Comparison of ENCODE assay signal across 19 cellular contexts in genomic region chr7:130367088-130367755, GRCh38. TPM values are rescaled to one million over a fixed set of nuclear protein-coding genes. Genes with fewer than 3 reads are reported as not detected.
DNase-seq lines count a peak whose midpoint lies in the region; ATAC-seq lines count a peak whose summit lies in the region.
"Had no signal": no experiment of that assay in that cellular context is flagged by ENCODE, and none has a peak within 500 bp of the region (broad histone marks: within the 10 kb centered on the region; RNA-seq: fewer than 3 reads in every experiment).

No MANE protein-coding gene starts in this region.

- no peak overlapping the region for H3K14ac ChIP-seq in neuronal stem cell (ENCODE audit: low read length)

- H3K27ac ChIP-seq in neuronal stem cell (replicated peaks; ENCODE audit: low read length), result no peak overlapping the region

- DNase-seq in activated CD4-positive, alpha-beta T cell treated with anti-CD3 and anti-CD28 coated beads for 48 hours, result peak; percentile 16
- no peak for DNase-seq in activated CD4-positive, alpha-beta T cell treated with anti-CD3 and anti-CD28 coated beads for 4 hours
- DNase-seq in NCI-H1436 (lab: John Stamatoyannopoulos, UW) (peak; percentile 57), neuronal stem cell (ENCODE audit: low spot score) (no peak), DMS153 treated with DMSO at 0.1 percent for 48 hours (lab: John Stamatoyannopoulos, UW; ENCODE audit: unreplicated experiment) (no peak)
- DNase-seq in activated T-helper 2 cell treated with anti-CD3 and anti-CD28 coated beads, Interferon-gamma antibody, Interleukin-2, Interleukin-4, amounts not matched to agents 10 μg/mL and 5 μg/mL and 100 μg/mL, durations not matched to agents 14 hours and 24 hours and 36 hours (ENCODE audit: low spot score), result no peak
- DNase-seq: activated naive CD4-positive, alpha-beta T cell treated with anti-CD3 and anti-CD28 coated beads, Interleukin-2, amount 10 ng/mL, durations not matched to agents 7 days and 5 days; cerebellar nuclear complex; DMS153; head of caudate nucleus; left colon; natural killer cell; NCI-H1694 treated with DMSO at 0.1 percent for 48 hours; NCI-H774; Right ventricle myocardium superior; upper lobe of left lung had no signal

- no CpG with 5 or more reads among the region's 13 CpGs for WGBS in neuronal stem cell (ENCODE audit: extremely low coverage in 2 of 2, insufficient read length in 2 of 2, insufficient replicate concordance in 1 of 2), 2 donors

- peak overlapping the region; percentile 13 for H3K23ac ChIP-seq in neuronal stem cell (ENCODE audit: low read depth, low read length, poor library complexity)

- no peak overlapping the region for H3K4ac ChIP-seq in neuronal stem cell (ENCODE audit: low read length)

- H3K79me1 ChIP-seq in neuronal stem cell (ENCODE audit: low read depth, low read length), result no peaks in the 10 kb centered on the region

- peak overlapping the region; percentile 49 for H3K18ac ChIP-seq in neuronal stem cell (ENCODE audit: low read length)

- H2BK15ac ChIP-seq in neuronal stem cell (ENCODE audit: low read length), result peak overlapping the region; percentile 40

- no peak overlapping the region for H2BK120ac ChIP-seq in neuronal stem cell (ENCODE audit: low read depth, low read length)

- peak overlapping the region; percentile 67 for H3K27ac Mint-ChIP-seq in activated T-helper 2 cell treated with anti-CD3 and anti-CD28 coated beads, Interferon-gamma antibody, Interleukin-2, Interleukin-4, amounts not matched to agents 10 μg/mL and 5 μg/mL and 100 μg/mL, durations not matched to agents 14 hours and 24 hours and 36 hours
- H3K27ac Mint-ChIP-seq: activated naive CD4-positive, alpha-beta T cell treated with anti-CD3 and anti-CD28 coated beads, Interleukin-2, amount 10 ng/mL, durations not matched to agents 7 days and 5 days; natural killer cell had no signal

- no peak overlapping the region for H2BK12ac ChIP-seq in neuronal stem cell (ENCODE audit: low read length)

- H2AK5ac ChIP-seq in neuronal stem cell (ENCODE audit: low read depth, low read length), result peak overlapping the region; percentile 76

- no peak overlapping the region for H3K4me3 ChIP-seq in neuronal stem cell (ENCODE audit: low read length in 2 of 2)
- H3K4me3 ChIP-seq: upper lobe of left lung had no signal

- H3K9me3 ChIP-seq in neuronal stem cell (replicated peaks in 1 of 2; ENCODE audit: control insufficient read depth in 2 of 2, insufficient read depth in 1 of 2, low read depth in 1 of 2, low read length in 2 of 2), result peaks cover 2 to 6% of the 10 kb centered on the region in 2 donors
- H3K9me3 ChIP-seq: upper lobe of left lung had no signal

- no peaks in the 10 kb centered on the region for H3K36me3 ChIP-seq in neuronal stem cell (replicated peaks in 1 of 2; ENCODE audit: control insufficient read depth in 2 of 2, insufficient read depth in 2 of 2, low read length in 2 of 2)
- H3K36me3 ChIP-seq: upper lobe of left lung had no signal

- H2AFZ ChIP-seq in neuronal stem cell (ENCODE audit: low read length), result peak overlapping the region; percentile 60

- H3K9me3 Mint-ChIP-seq in activated T-helper 2 cell treated with anti-CD3 and anti-CD28 coated beads, Interferon-gamma antibody, Interleukin-2, Interleukin-4, amounts not matched to agents 10 μg/mL and 5 μg/mL and 100 μg/mL, durations not matched to agents 14 hours and 24 hours and 36 hours, result no peaks in the 10 kb centered on the region
- H3K9me3 Mint-ChIP-seq: activated naive CD4-positive, alpha-beta T cell treated with anti-CD3 and anti-CD28 coated beads, Interleukin-2, amount 10 ng/mL, durations not matched to agents 7 days and 5 days; natural killer cell had no signal

- intact Hi-C loops in activated T-helper 2 cell treated with anti-CD3 and anti-CD28 coated beads, Interferon-gamma antibody, Interleukin-2, Interleukin-4, amounts not matched to agents 10 μg/mL and 5 μg/mL and 100 μg/mL, durations not matched to agents 14 hours and 24 hours and 36 hours (cut with micrococcal nuclease), result no loop called here

- H4K91ac ChIP-seq in neuronal stem cell (ENCODE audit: low read depth, low read length, poor library complexity), result no peak overlapping the region

- H3K4me1 ChIP-seq in neuronal stem cell (ENCODE audit: control insufficient read depth in 2 of 2, insufficient read depth in 1 of 2, low read depth in 1 of 2, low read length in 2 of 2), result peaks cover 4 to 10% of the 10 kb centered on the region in 2 donors

- no peaks in the 10 kb centered on the region for H3K27me3 Mint-ChIP-seq in activated T-helper 2 cell treated with anti-CD3 and anti-CD28 coated beads, Interferon-gamma antibody, Interleukin-2, Interleukin-4, amounts not matched to agents 10 μg/mL and 5 μg/mL and 100 μg/mL, durations not matched to agents 14 hours and 24 hours and 36 hours (ENCODE audit: low read depth)
- H3K27me3 Mint-ChIP-seq: activated naive CD4-positive, alpha-beta T cell treated with anti-CD3 and anti-CD28 coated beads, Interleukin-2, amount 10 ng/mL, durations not matched to agents 7 days and 5 days had no signal

- no peak overlapping the region for H4K8ac ChIP-seq in neuronal stem cell (ENCODE audit: low read depth, low read length)

- H3K4me3 Mint-ChIP-seq in activated T-helper 2 cell treated with anti-CD3 and anti-CD28 coated beads, Interferon-gamma antibody, Interleukin-2, Interleukin-4, amounts not matched to agents 10 μg/mL and 5 μg/mL and 100 μg/mL, durations not matched to agents 14 hours and 24 hours and 36 hours (ENCODE audit: low read depth), result peak overlapping the region; percentile 60
- H3K4me3 Mint-ChIP-seq: activated naive CD4-positive, alpha-beta T cell treated with anti-CD3 and anti-CD28 coated beads, Interleukin-2, amount 10 ng/mL, durations not matched to agents 7 days and 5 days; natural killer cell had no signal

- no peak overlapping the region for H3K9ac ChIP-seq in neuronal stem cell (ENCODE audit: low read depth, low read length, poor library complexity)

- no peaks in the 10 kb centered on the region for H3K36me3 Mint-ChIP-seq in activated T-helper 2 cell treated with anti-CD3 and anti-CD28 coated beads, Interferon-gamma antibody, Interleukin-2, Interleukin-4, amounts not matched to agents 10 μg/mL and 5 μg/mL and 100 μg/mL, durations not matched to agents 14 hours and 24 hours and 36 hours (ENCODE audit: low read depth)
- H3K36me3 Mint-ChIP-seq: activated naive CD4-positive, alpha-beta T cell treated with anti-CD3 and anti-CD28 coated beads, Interleukin-2, amount 10 ng/mL, durations not matched to agents 7 days and 5 days; natural killer cell had no signal

- H2BK5ac ChIP-seq in neuronal stem cell (ENCODE audit: low read length), result no peak overlapping the region

- peaks cover 33% of the 10 kb centered on the region for H3K4me1 Mint-ChIP-seq in activated T-helper 2 cell treated with anti-CD3 and anti-CD28 coated beads, Interferon-gamma antibody, Interleukin-2, Interleukin-4, amounts not matched to agents 10 μg/mL and 5 μg/mL and 100 μg/mL, durations not matched to agents 14 hours and 24 hours and 36 hours (ENCODE audit: low read depth)

- H3K27me3 ChIP-seq in neuronal stem cell (ENCODE audit: control insufficient read depth in 3 of 3, insufficient read depth in 3 of 3, low read depth in 1 of 3, low read length in 3 of 3), result no peaks in the 10 kb centered on the region
- H3K27me3 ChIP-seq: upper lobe of left lung had no signal

- ATAC-seq in HG02642 (IDR thresholded peaks at IDR 0.05; ENCODE audit: poor library complexity, unreplicated experiment) (no peak), HG03378 (IDR thresholded peaks at IDR 0.05; ENCODE audit: unreplicated experiment) (no peak)
- ATAC-seq: left colon, natural killer cell had no signal

- no peak overlapping the region for H3K4me2 ChIP-seq in neuronal stem cell (ENCODE audit: insufficient read depth, low read length, poor library complexity, severe bottlenecking)

RNA-seq across cellular contexts. Expression of gene CPA1, which starts 13.1 kb away (rescaled TPM):
- not detected in 2 replicates for total RNA-seq in activated T-helper 2 cell treated with anti-CD3 and anti-CD28 coated beads, Interferon-gamma antibody, Interleukin-2, Interleukin-4, amounts not matched to agents 10 μg/mL and 5 μg/mL and 100 μg/mL, durations not matched to agents 14 hours and 24 hours and 36 hours
- 0.22 TPM for polyA plus RNA-seq in neuronal stem cell (2013, experiment 1 of 2)
- 0.08 TPM for polyA plus RNA-seq in neuronal stem cell (2013, experiment 2 of 2)
- total RNA-seq: epithelial cell of proximal tubule, natural killer cell, Right ventricle myocardium superior had no signal

RNA-seq across cellular contexts. Expression of gene CPA5, which starts 22.6 kb away (rescaled TPM):
- 0.66 and 2.2 TPM in 2 replicates for total RNA-seq in activated T-helper 2 cell treated with anti-CD3 and anti-CD28 coated beads, Interferon-gamma antibody, Interleukin-2, Interleukin-4, amounts not matched to agents 10 μg/mL and 5 μg/mL and 100 μg/mL, durations not matched to agents 14 hours and 24 hours and 36 hours
- polyA plus RNA-seq in neuronal stem cell (2013, experiment 1 of 2), result 0.11 TPM
- polyA plus RNA-seq in neuronal stem cell (2013, experiment 2 of 2), result 0.03 TPM
- total RNA-seq: left colon, natural killer cell, Right ventricle myocardium superior, upper lobe of left lung had no signal

Comparison
In these comparisons a context has a peak if more than half of its experiments do, and no peak if none do; other contexts are left out.
1. DNase-seq: peak in activated CD4-positive, alpha-beta T cell treated with anti-CD3 and anti-CD28 coated beads for 48 hours (single experiment) and NCI-H1436 (single experiment); none in activated CD4-positive, alpha-beta T cell treated with anti-CD3 and anti-CD28 coated beads for 4 hours (0 of 2), activated T-helper 2 cell treated with anti-CD3 and anti-CD28 coated beads, Interferon-gamma antibody, Interleukin-2, Interleukin-4, amounts not matched to agents 10 μg/mL and 5 μg/mL and 100 μg/mL, durations not matched to agents 14 hours and 24 hours and 36 hours (single experiment), neuronal stem cell (single experiment) and DMS153 treated with DMSO at 0.1 percent for 48 hours (single experiment).